ENCODE assay signal across 10 cellular contexts in genomic region chr11:84289381-84289906, GRCh38.
A peak's percentile ranks its signal among the peaks of the same experiment; 100 is the strongest.
DNase-seq lines count a peak whose midpoint lies in the region; ATAC-seq, FAIRE-seq and TF ChIP-seq lines count a peak whose summit lies in the region.
"Had no signal": no experiment of that assay in that cellular context is flagged by ENCODE, and none has a peak within 500 bp of the region (broad histone marks: within the 10 kb centered on the region; RNA-seq: fewer than 3 reads in every experiment).

No MANE protein-coding gene starts in this region.

- FAIRE-seq in pancreas (lab: Jason Lieb, UNC): no peak

- POLR2A ChIA-PET in Caco-2 (lab: Charles Lee): no interaction called here

- H3K36me3 ChIP-seq in adrenal gland (replicated peaks in 1 of 2) (no peaks in the 10 kb centered on the region), BE2C (no peaks in the 10 kb centered on the region), Caco-2 (ENCODE audit: control insufficient read depth, insufficient read depth, low read length) (no peaks in the 10 kb centered on the region), pancreas (no peaks in the 10 kb centered on the region)

- BruUV-seq in Caco-2 (replicated peaks; lab: Mats Ljungman, UMichigan): no TSS peak

- DNase-seq in activated naive CD4-positive, alpha-beta T cell treated with anti-CD3 and anti-CD28 coated beads, Interleukin-2, amount 50 U/mL, for 72 hours (ENCODE audit: low spot score in 2 of 2): no peak
- DNase-seq in activated naive CD4-positive, alpha-beta T cell treated with anti-CD3 and anti-CD28 coated beads, Interleukin-2, amount 10 ng/mL, durations not matched to agents 7 days and 5 days: no peak
- DNase-seq in adrenal gland: no peak
- no peak for DNase-seq in BE2C
- no peak for DNase-seq in activated naive CD4-positive, alpha-beta T cell (lab: John Stamatoyannopoulos, UW)
- DNase-seq in Caco-2: no peak
- DNase-seq in pancreas: no peak

- no peaks in the 10 kb centered on the region for H3K27me3 ChIP-seq in adrenal gland
- H3K27me3 ChIP-seq in BE2C: no peaks in the 10 kb centered on the region
- no peaks in the 10 kb centered on the region for H3K27me3 ChIP-seq in Caco-2 (replicated peaks; ENCODE audit: control insufficient read depth, insufficient read depth, low read length)
- H3K27me3 ChIP-seq in pancreas: no peaks in the 10 kb centered on the region

- no peaks in the 10 kb centered on the region for H3K9me3 ChIP-seq in adrenal gland (replicated peaks in 1 of 3)
- no peaks in the 10 kb centered on the region for H3K9me3 ChIP-seq in BE2C
- no peaks in the 10 kb centered on the region for H3K9me3 ChIP-seq in Caco-2
- H3K9me3 ChIP-seq in pancreas: no peaks in the 10 kb centered on the region

- H3K27me3 Mint-ChIP-seq in activated naive CD4-positive, alpha-beta T cell treated with anti-CD3 and anti-CD28 coated beads, Interleukin-2, amount 10 ng/mL, durations not matched to agents 7 days and 5 days: no peaks in the 10 kb centered on the region
- H3K27me3 Mint-ChIP-seq in Caco-2 (ENCODE audit: insufficient read depth, unreplicated experiment): peaks cover 3% of the 10 kb centered on the region

- intact Hi-C loops in adrenal gland (cut with DNase I) (no loop called here), Caco-2 (cut with micrococcal nuclease; ENCODE audit: unreplicated experiment) (no loop called here), pancreas (cut with DNase I) (no loop called here)

- TF ChIP-seq CTCF in adrenal gland (IDR thresholded peaks at IDR 0.05) (no peak), BE2C (IDR thresholded peaks at IDR 0.05; ENCODE audit: low read depth, low read length) (no peak), Caco-2 (IDR thresholded peaks at IDR 0.05; ENCODE audit: insufficient read depth in 1 of 2, low read depth in 1 of 2, low read length in 1 of 2, severe bottlenecking in 1 of 2, unreplicated experiment in 1 of 2) (no peak), pancreas (IDR thresholded peaks at IDR 0.05) (no peak)

- 86 to 95% (median 92%) methylated on average over 3 of the region's 3 CpGs for WGBS in adrenal gland, 4 donors
- WGBS in pancreas, 2 donors: 72 to 83% methylated on average over 3 of the region's 3 CpGs

- CTCF ChIA-PET in activated naive CD4-positive, alpha-beta T cell treated with anti-CD3 and anti-CD28 coated beads, Interleukin-2, amount 10 ng/mL, durations not matched to agents 7 days and 5 days (lab: Charles Lee): no interaction called here
- CTCF ChIA-PET in Caco-2 (lab: Charles Lee): no interaction called here

- H3K9me3 Mint-ChIP-seq in activated naive CD4-positive, alpha-beta T cell treated with anti-CD3 and anti-CD28 coated beads, Interleukin-2, amount 50 U/mL, for 72 hours: peaks cover 10 to 17% of the 10 kb centered on the region in 2 donors
- H3K9me3 Mint-ChIP-seq in activated naive CD4-positive, alpha-beta T cell treated with anti-CD3 and anti-CD28 coated beads, Interleukin-2, amount 10 ng/mL, durations not matched to agents 7 days and 5 days: peaks cover 16% of the 10 kb centered on the region
- no peaks in the 10 kb centered on the region for H3K9me3 Mint-ChIP-seq in Caco-2 (ENCODE audit: unreplicated experiment)

- no peak overlapping the region for H3K27ac Mint-ChIP-seq in activated naive CD4-positive, alpha-beta T cell treated with anti-CD3 and anti-CD28 coated beads, Interleukin-2, amount 50 U/mL, for 72 hours
- H3K27ac Mint-ChIP-seq in activated naive CD4-positive, alpha-beta T cell treated with anti-CD3 and anti-CD28 coated beads, Interleukin-2, amount 10 ng/mL, durations not matched to agents 7 days and 5 days: no peak overlapping the region
- H3K27ac Mint-ChIP-seq in Caco-2 (ENCODE audit: unreplicated experiment): no peak overlapping the region

- H3K4me1 ChIP-seq in adrenal gland (replicated peaks in 1 of 2): peaks cover 7 to 39% of the 10 kb centered on the region in 2 donors
- peaks cover 18% of the 10 kb centered on the region for H3K4me1 ChIP-seq in BE2C
- no peaks in the 10 kb centered on the region for H3K4me1 ChIP-seq in Caco-2
- no peaks in the 10 kb centered on the region for H3K4me1 ChIP-seq in pancreas

- TF ChIP-seq POLR2A in adrenal gland (IDR thresholded peaks at IDR 0.05): no peak

- peak; percentile 54 to 91 for ATAC-seq in activated naive CD4-positive, alpha-beta T cell treated with anti-CD3 and anti-CD28 coated beads, Interleukin-2, amount 50 U/mL, for 72 hours
- peak; percentile 97 for ATAC-seq in HG03025 (IDR thresholded peaks at IDR 0.05; ENCODE audit: low FRiP score, unreplicated experiment)
- no peak for ATAC-seq in pancreas

- H3K36me3 Mint-ChIP-seq in activated naive CD4-positive, alpha-beta T cell treated with anti-CD3 and anti-CD28 coated beads, Interleukin-2, amount 50 U/mL, for 72 hours: no peaks in the 10 kb centered on the region
- no peaks in the 10 kb centered on the region for H3K36me3 Mint-ChIP-seq in activated naive CD4-positive, alpha-beta T cell treated with anti-CD3 and anti-CD28 coated beads, Interleukin-2, amount 10 ng/mL, durations not matched to agents 7 days and 5 days
- no peaks in the 10 kb centered on the region for H3K36me3 Mint-ChIP-seq in Caco-2 (ENCODE audit: insufficient read depth, unreplicated experiment)

- H3K4me1 Mint-ChIP-seq in activated naive CD4-positive, alpha-beta T cell treated with anti-CD3 and anti-CD28 coated beads, Interleukin-2, amount 10 ng/mL, durations not matched to agents 7 days and 5 days: no peaks in the 10 kb centered on the region
- no peaks in the 10 kb centered on the region for H3K4me1 Mint-ChIP-seq in Caco-2 (ENCODE audit: low read depth, unreplicated experiment)

- peak overlapping the region in 3 of 5 donors; percentile 42 to 65 (median 63) for H3K27ac ChIP-seq in adrenal gland
- H3K27ac ChIP-seq in pancreas: no peak overlapping the region
- H3K27ac ChIP-seq: KMS-11, skin epidermis had no signal

- no peak overlapping the region for H3K4me3 Mint-ChIP-seq in activated naive CD4-positive, alpha-beta T cell treated with anti-CD3 and anti-CD28 coated beads, Interleukin-2, amount 10 ng/mL, durations not matched to agents 7 days and 5 days
- no peak overlapping the region for H3K4me3 Mint-ChIP-seq in Caco-2 (ENCODE audit: unreplicated experiment)

- H3K4me3 ChIP-seq in adrenal gland (no peak overlapping the region), BE2C (ENCODE audit: low read depth, low read length) (no peak overlapping the region), Caco-2 (ENCODE audit: low read depth, low read length) (no peak overlapping the region), pancreas (no peak overlapping the region)
- H3K4me3 ChIP-seq: skin epidermis had no signal

Comparison
In these comparisons a context has a peak if more than half of its experiments do, and no peak if none do; other contexts are left out.
1. ATAC-seq: peak in activated naive CD4-positive, alpha-beta T cell treated with anti-CD3 and anti-CD28 coated beads, Interleukin-2, amount 50 U/mL, for 72 hours (2 of 2) and HG03025 (single experiment); none in pancreas (0 of 4).
2. H3K27ac ChIP-seq: peak in adrenal gland (3 of 5); none in pancreas (0 of 4).